Comparison of ENCODE assay signal across 35 cellular contexts in the genomic region with DNA sequence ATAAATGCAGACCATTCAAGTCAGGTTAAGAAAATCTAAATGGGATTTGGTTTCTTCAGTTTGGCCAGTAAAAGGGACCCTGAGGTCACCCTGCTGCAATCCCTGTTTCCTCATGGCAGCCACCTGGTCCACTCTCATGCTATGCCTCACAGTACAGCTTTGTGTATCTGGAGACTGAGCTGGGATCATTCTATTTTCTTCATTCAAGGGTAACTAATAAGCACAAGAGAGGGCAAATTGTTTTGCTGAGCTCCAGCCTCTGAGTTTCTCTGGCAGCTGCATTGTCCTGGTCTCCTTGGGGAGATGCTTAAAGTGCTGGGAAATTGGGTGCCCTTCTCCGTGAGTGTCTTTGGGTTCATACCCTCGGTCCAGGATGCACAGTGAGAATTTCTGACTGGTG.
"Had no signal": no experiment of that assay in that cellular context is flagged by ENCODE, and none has a peak within 500 bp of the region (broad histone marks: within the 10 kb centered on the region; RNA-seq: fewer than 3 reads in every experiment).

No MANE protein-coding gene starts in this region.

- H3K9me3 Mint-ChIP-seq: activated CD4-positive, alpha-beta memory T cell treated with anti-CD3 and anti-CD28 coated beads for 36 hours; activated naive CD4-positive, alpha-beta T cell treated with anti-CD3 and anti-CD28 coated beads for 36 hours; activated naive CD4-positive, alpha-beta T cell treated with anti-CD3 and anti-CD28 coated beads, Interleukin-2, amount 50 U/mL, for 24 hours; effector memory CD8-positive, alpha-beta T cell; T-helper 2 cell treated with Interferon-gamma antibody and Interleukin-4, amounts not matched to agents 5 μg/mL and 100 μg/mL, for 36 hours had no signal

- DNase-seq: activated CD4-positive, alpha-beta T cell treated with anti-CD3 and anti-CD28 coated beads, Interleukin-2, amount 10 ng/mL, durations not matched to agents 24 days and 14 days; activated CD4-positive, CD25-positive, alpha-beta regulatory T cell; activated CD4-positive, CD25-positive, alpha-beta regulatory T cell treated with anti-CD3 and anti-CD28 coated beads, Interleukin-2, amount 50 U/mL, for 72 hours; activated CD8-positive, alpha-beta memory T cell treated with anti-CD3 and anti-CD28 coated beads, Interleukin-2, amount 10 ng/mL, durations not matched to agents 7 days and 5 days; activated CD8-positive, alpha-beta memory T cell treated with anti-CD3 and anti-CD28 coated beads, Interleukin-2, amount 50 U/mL, for 4 hours; activated CD8-positive, alpha-beta T cell treated with anti-CD3 and anti-CD28 coated beads, Interleukin-2, amount 10 ng/mL, durations not matched to agents 7 days and 5 days; activated effector memory CD4-positive, alpha-beta T cell treated with anti-CD3 and anti-CD28 coated beads, Interleukin-2, amount 50 U/mL, for 16 hours; activated naive CD4-positive, alpha-beta T cell treated with anti-CD3 and anti-CD28 coated beads for 36 hours; activated naive CD8-positive, alpha-beta T cell treated with anti-CD3 and anti-CD28 coated beads for 36 hours; activated naive CD8-positive, alpha-beta T cell treated with anti-CD3 and anti-CD28 coated beads, Interleukin-2, amount 50 U/mL, for 24 hours; activated T-cell treated with anti-CD3 and anti-CD28 coated beads, Interleukin-2, amount 50 U/mL, for 1 hour; activated T-cell treated with anti-CD3 and anti-CD28 coated beads, Interleukin-2, amount 50 U/mL, for 48 hours; adrenal gland; amygdala; aorta; body of pancreas; caudate nucleus; cortex of kidney; dermis blood vessel endothelial cell; effector CD4-positive, alpha-beta T cell; effector memory CD8-positive, alpha-beta T cell; erythroblast; foreskin keratinocyte; gastrocnemius medialis; glutamatergic neuron; heart left ventricle; T-helper 17 cell; T1000 had no signal

- H3K9me3 ChIP-seq: adrenal gland, body of pancreas, esophagus muscularis mucosa, gastrocnemius medialis, heart left ventricle had no signal

- H3K27me3 Mint-ChIP-seq: effector memory CD8-positive, alpha-beta T cell had no signal

- H3K27ac ChIP-seq: adrenal gland, body of pancreas, esophagus muscularis mucosa, foreskin keratinocyte, gastrocnemius medialis, heart left ventricle had no signal

- ATAC-seq: activated CD8-positive, alpha-beta memory T cell treated with anti-CD3 and anti-CD28 coated beads, Interleukin-2, amount 10 ng/mL, durations not matched to agents 7 days and 5 days; activated CD8-positive, alpha-beta T cell treated with anti-CD3 and anti-CD28 coated beads, Interleukin-2, amount 10 ng/mL, durations not matched to agents 7 days and 5 days; body of pancreas; effector memory CD8-positive, alpha-beta T cell; foreskin keratinocyte; gastrocnemius medialis; heart left ventricle; T-helper 17 cell had no signal

- H3K4me1 Mint-ChIP-seq: activated naive CD4-positive, alpha-beta T cell treated with anti-CD3 and anti-CD28 coated beads, Interleukin-2, amount 50 U/mL, for 24 hours had no signal

- H3K4me3 Mint-ChIP-seq: activated CD4-positive, alpha-beta memory T cell treated with anti-CD3 and anti-CD28 coated beads for 36 hours; activated CD4-positive, alpha-beta T cell treated with anti-CD3 and anti-CD28 coated beads for 36 hours; activated CD4-positive, alpha-beta T cell treated with anti-CD3 and anti-CD28 coated beads, Interleukin-2, amount 10 ng/mL, durations not matched to agents 24 days and 14 days; activated CD8-positive, alpha-beta memory T cell treated with anti-CD3 and anti-CD28 coated beads, Interleukin-2, amount 10 ng/mL, durations not matched to agents 7 days and 5 days; activated CD8-positive, alpha-beta T cell treated with anti-CD3 and anti-CD28 coated beads, Interleukin-2, amount 10 ng/mL, durations not matched to agents 7 days and 5 days; activated naive CD4-positive, alpha-beta T cell treated with anti-CD3 and anti-CD28 coated beads for 36 hours; activated naive CD4-positive, alpha-beta T cell treated with anti-CD3 and anti-CD28 coated beads, Interleukin-2, amount 50 U/mL, for 24 hours; activated naive CD8-positive, alpha-beta T cell treated with anti-CD3 and anti-CD28 coated beads for 36 hours; activated naive CD8-positive, alpha-beta T cell treated with anti-CD3 and anti-CD28 coated beads, Interleukin-2, amount 50 U/mL, for 24 hours; activated T-helper 1 cell treated with anti-CD3 and anti-CD28 coated beads, Interleukin-12 subunit alpha, Interleukin-12 subunit beta, Interleukin-2, Interleukin-4 antibody, amounts not matched to agents 30 ng/mL and 10 ng/mL and 1 ng/mL, durations not matched to agents 14 hours and 24 hours and 36 hours; effector memory CD8-positive, alpha-beta T cell; T-helper 17 cell; T-helper 2 cell treated with Interferon-gamma antibody and Interleukin-4, amounts not matched to agents 5 μg/mL and 100 μg/mL, for 36 hours had no signal

- H3K27ac Mint-ChIP-seq: activated CD4-positive, alpha-beta memory T cell treated with anti-CD3 and anti-CD28 coated beads for 36 hours; activated CD4-positive, alpha-beta T cell treated with anti-CD3 and anti-CD28 coated beads for 36 hours; activated CD4-positive, alpha-beta T cell treated with anti-CD3 and anti-CD28 coated beads, Interleukin-2, amount 10 ng/mL, durations not matched to agents 24 days and 14 days; activated CD8-positive, alpha-beta memory T cell treated with anti-CD3 and anti-CD28 coated beads, Interleukin-2, amount 10 ng/mL, durations not matched to agents 7 days and 5 days; activated CD8-positive, alpha-beta T cell treated with anti-CD3 and anti-CD28 coated beads, Interleukin-2, amount 10 ng/mL, durations not matched to agents 7 days and 5 days; activated naive CD4-positive, alpha-beta T cell treated with anti-CD3 and anti-CD28 coated beads for 36 hours; activated naive CD4-positive, alpha-beta T cell treated with anti-CD3 and anti-CD28 coated beads, Interleukin-2, amount 50 U/mL, for 24 hours; activated naive CD8-positive, alpha-beta T cell treated with anti-CD3 and anti-CD28 coated beads for 36 hours; activated naive CD8-positive, alpha-beta T cell treated with anti-CD3 and anti-CD28 coated beads, Interleukin-2, amount 50 U/mL, for 24 hours; activated T-helper 1 cell treated with anti-CD3 and anti-CD28 coated beads, Interleukin-12 subunit alpha, Interleukin-12 subunit beta, Interleukin-2, Interleukin-4 antibody, amounts not matched to agents 30 ng/mL and 10 ng/mL and 1 ng/mL, durations not matched to agents 14 hours and 24 hours and 36 hours; activated T-helper 2 cell treated with anti-CD3 and anti-CD28 coated beads, Interferon-gamma antibody, Interleukin-2, Interleukin-4, amounts not matched to agents 10 μg/mL and 5 μg/mL and 100 μg/mL, durations not matched to agents 14 hours and 24 hours and 36 hours; effector memory CD8-positive, alpha-beta T cell; T-helper 17 cell; T-helper 2 cell treated with Interferon-gamma antibody and Interleukin-4, amounts not matched to agents 5 μg/mL and 100 μg/mL, for 36 hours had no signal

- H3K27me3 ChIP-seq: adrenal gland, body of pancreas, esophagus muscularis mucosa, gastrocnemius medialis, heart left ventricle had no signal

- H3K4me3 ChIP-seq: adrenal gland, body of pancreas, esophagus muscularis mucosa, gastrocnemius medialis, heart left ventricle had no signal

- H3K36me3 ChIP-seq: adrenal gland, esophagus muscularis mucosa, gastrocnemius medialis, heart left ventricle had no signal

- H3K36me3 Mint-ChIP-seq: activated CD4-positive, alpha-beta memory T cell treated with anti-CD3 and anti-CD28 coated beads for 36 hours; activated naive CD4-positive, alpha-beta T cell treated with anti-CD3 and anti-CD28 coated beads, Interleukin-2, amount 50 U/mL, for 24 hours had no signal

- H3K4me1 ChIP-seq: adrenal gland, body of pancreas, esophagus muscularis mucosa, foreskin keratinocyte, gastrocnemius medialis, heart left ventricle had no signal
